Comparison of ENCODE assay signal across 13 cellular contexts in genomic region chr2:60868589-60869273, GRCh38. TPM values are rescaled to one million over a fixed set of nuclear protein-coding genes. Genes with fewer than 3 reads are reported as not detected.
DNase-seq lines count a peak whose midpoint lies in the region; ATAC-seq lines count a peak whose summit lies in the region.
"Had no signal": no experiment of that assay in that cellular context is flagged by ENCODE, and none has a peak within 500 bp of the region (broad histone marks: within the 10 kb centered on the region; RNA-seq: fewer than 3 reads in every experiment).

No MANE protein-coding gene starts in this region.

- H3K9me3 Mint-ChIP-seq in stimulated activated naive CD8-positive, alpha-beta T cell treated with anti-CD3 and anti-CD28 coated beads, Interleukin-15, amount 100 ng/mL, for 72 hours: peaks cover 20 to 21% of the 10 kb centered on the region in 2 donors
- H3K9me3 Mint-ChIP-seq in T-cell: peaks cover 10 to 19% (median 11%) of the 10 kb centered on the region in 3 donors
- H3K9me3 Mint-ChIP-seq in immature natural killer cell: peaks cover 4 to 14% (median 5%) of the 10 kb centered on the region in 6 donors
- H3K9me3 Mint-ChIP-seq: H9 had no signal

- no peak for DNase-seq in stimulated activated naive CD8-positive, alpha-beta T cell treated with anti-CD3 and anti-CD28 coated beads, Interleukin-15, Interleukin-2, amounts not matched to agents 100 U/mL and 50 U/mL, for 24 hours
- no peak for DNase-seq in stimulated activated naive CD8-positive, alpha-beta T cell treated with anti-CD3 and anti-CD28 coated beads, Interleukin-15, amount 100 ng/mL, for 72 hours
- DNase-seq in T-cell (no peak), immature natural killer cell (no peak), SHP77 treated with DMSO at 0.1 percent for 48 hours (lab: John Stamatoyannopoulos, UW) (no peak)
- DNase-seq: activated naive CD4-positive, alpha-beta T cell; H9; NCI-H1694; PC-9; stimulated activated CD4-positive, alpha-beta T cell treated with anti-CD3 and anti-CD28 coated beads, Interleukin-2, amount 100 ng/mL, for 48 hours had no signal

- CTCF ChIA-PET in T-cell (lab: Charles Lee): interaction anchor here (0.6 to 1.3 kb wide), 3 partner anchors 19 to 99 kb away, joined by 3 to 4 read pairs (median 3); no protein-coding TSS in a partner anchor

- ATAC-seq in stimulated activated naive CD8-positive, alpha-beta T cell treated with anti-CD3 and anti-CD28 coated beads, Interleukin-15, Interleukin-2, amounts not matched to agents 100 U/mL and 50 U/mL, for 24 hours: peak; percentile 63
- no peak for ATAC-seq in stimulated activated naive CD8-positive, alpha-beta T cell treated with anti-CD3 and anti-CD28 coated beads, Interleukin-15, amount 100 ng/mL, for 72 hours
- ATAC-seq in T-cell (replicated peaks in 1 of 4) (no peak), HG03280 (IDR thresholded peaks at IDR 0.05; ENCODE audit: unreplicated experiment) (no peak), HG02852 (IDR thresholded peaks at IDR 0.05; ENCODE audit: unreplicated experiment) (no peak), GM21825 (IDR thresholded peaks at IDR 0.05; ENCODE audit: unreplicated experiment) (no peak)

- peak overlapping the region in 1 of 2 donors; percentile 6 for H3K27ac Mint-ChIP-seq in stimulated activated naive CD8-positive, alpha-beta T cell treated with anti-CD3 and anti-CD28 coated beads, Interleukin-15, amount 100 ng/mL, for 72 hours
- peak overlapping the region; percentile 49 to 90 for H3K27ac Mint-ChIP-seq in T-cell
- H3K27ac Mint-ChIP-seq in immature natural killer cell: peak overlapping the region; percentile 29 to 98 (median 88)
- H3K27ac Mint-ChIP-seq: H9 had no signal

- H3K4me1 Mint-ChIP-seq in stimulated activated naive CD8-positive, alpha-beta T cell treated with anti-CD3 and anti-CD28 coated beads, Interleukin-15, amount 100 ng/mL, for 72 hours: peaks cover 34% of the 10 kb centered on the region
- H3K4me1 Mint-ChIP-seq in T-cell (peaks cover 16 to 29% (median 18%) of the 10 kb centered on the region in 3 donors), immature natural killer cell (peaks cover 23 to 27% of the 10 kb centered on the region in 2 donors)
- H3K4me1 Mint-ChIP-seq: H9 had no signal

- H3K27me3 Mint-ChIP-seq in stimulated activated naive CD8-positive, alpha-beta T cell treated with anti-CD3 and anti-CD28 coated beads, Interleukin-15, amount 100 ng/mL, for 72 hours: no peaks in the 10 kb centered on the region
- H3K27me3 Mint-ChIP-seq in T-cell: no peaks in the 10 kb centered on the region
- H3K27me3 Mint-ChIP-seq in immature natural killer cell (ENCODE audit: low read depth in 3 of 3): peaks cover 3 to 5% (median 4%) of the 10 kb centered on the region in 3 donors

- POLR2A ChIA-PET in T-cell (lab: Charles Lee): interaction anchor here (0.7 kb wide), 2 partner anchors 123 to 316 kb away, joined by 3 to 4 read pairs; no protein-coding TSS in a partner anchor

- no peak overlapping the region for H3K4me3 Mint-ChIP-seq in stimulated activated naive CD8-positive, alpha-beta T cell treated with anti-CD3 and anti-CD28 coated beads, Interleukin-15, amount 100 ng/mL, for 72 hours
- H3K4me3 Mint-ChIP-seq in T-cell (peak overlapping the region in 1 of 3 donors; percentile 69), immature natural killer cell (peak overlapping the region in 2 of 5 donors; percentile 18 to 25)
- H3K4me3 Mint-ChIP-seq: H9 had no signal

- H3K36me3 Mint-ChIP-seq in T-cell: peaks cover 14% of the 10 kb centered on the region
- peaks cover 5 to 14% (median 10%) of the 10 kb centered on the region in 3 donors for H3K36me3 Mint-ChIP-seq in immature natural killer cell

RNA-seq across cellular contexts. Expression of gene REL, which starts 12.6 kb away (rescaled TPM):
- 10 to 100 TPM; 19.9 to 69.9 (median 25.1) TPM for total RNA-seq in T-cell
- 10 to 100 TPM in 2 of 3 donors, 1 to 10 TPM in 1; 6.4 to 47.7 (median 21.7) TPM for polyA plus RNA-seq in immature natural killer cell
